In the genomic region with DNA sequence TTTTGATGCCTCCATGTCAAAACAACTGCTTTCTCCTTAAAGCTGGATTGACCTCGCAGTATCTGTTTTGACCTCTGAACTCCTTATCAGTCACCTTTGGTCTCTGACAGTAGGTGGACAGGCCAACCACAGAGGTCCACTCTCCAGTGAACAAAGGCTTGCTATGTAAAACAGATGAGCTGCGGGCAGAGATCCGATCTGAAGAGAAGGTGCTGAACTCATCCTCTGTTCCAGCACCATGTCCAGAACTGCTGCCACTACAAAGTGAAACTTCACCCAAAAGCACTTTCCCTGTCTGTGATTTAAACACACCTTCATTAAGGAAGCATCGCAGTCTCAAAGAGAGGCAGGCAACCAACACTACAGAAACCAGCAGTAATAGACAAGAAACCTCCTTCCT, we compare ENCODE assay signal across 12 cellular contexts.
DNase-seq lines count a peak whose midpoint lies in the region; ATAC-seq, FAIRE-seq and TF ChIP-seq lines count a peak whose summit lies in the region.
"Had no signal": no experiment of that assay in that cellular context is flagged by ENCODE, and none has a peak within 500 bp of the region (broad histone marks: within the 10 kb centered on the region; RNA-seq: fewer than 3 reads in every experiment).

No MANE protein-coding gene starts in this region.

- H2AFZ ChIP-seq in hepatocyte, result no peak overlapping the region
- no peak overlapping the region for H2AFZ ChIP-seq in GM23338

- H4K20me1 ChIP-seq in hepatocyte (ENCODE audit: insufficient read depth, poor library complexity, severe bottlenecking) (no peaks in the 10 kb centered on the region), GM23338 (replicated peaks; ENCODE audit: insufficient read depth) (no peaks in the 10 kb centered on the region; the same call in 1 of the 2 replicates)

- H3K27me3 ChIP-seq in CD8-positive, alpha-beta memory T cell (ENCODE audit: insufficient read depth, low read length, poor library complexity, severe bottlenecking), result no peaks in the 10 kb centered on the region
- H3K27me3 ChIP-seq in hepatocyte (no peaks in the 10 kb centered on the region), pancreas (no peaks in the 10 kb centered on the region), GM23338 (ENCODE audit: insufficient read depth) (no peaks in the 10 kb centered on the region)

- H3K9me2 ChIP-seq in hepatocyte (replicated peaks; ENCODE audit: insufficient read depth), result no peaks in the 10 kb centered on the region
- H3K9me2 ChIP-seq in GM23338 (ENCODE audit: insufficient read depth), result no peaks in the 10 kb centered on the region

- no peaks in the 10 kb centered on the region for H3K27me3 Mint-ChIP-seq in CD8-positive, alpha-beta memory T cell
- H3K27me3 Mint-ChIP-seq in WTC11 (ENCODE audit: low read depth) (no peaks in the 10 kb centered on the region), GM23338 (ENCODE audit: insufficient read depth, low read depth, poor library complexity) (no peaks in the 10 kb centered on the region)
- H3K27me3 Mint-ChIP-seq: stimulated activated naive CD8-positive, alpha-beta T cell treated with anti-CD3 and anti-CD28 coated beads, Interleukin-15, amount 100 ng/mL, for 72 hours had no signal

- 43% methylated on average over 4 of the region's 4 CpGs for WGBS in hepatocyte (ENCODE audit: low lambda C conversion rate, missing lambda C conversion rate)
- 67 to 71% methylated on average over 4 of the region's 4 CpGs for WGBS in pancreas, 2 donors

- H3K36me3 Mint-ChIP-seq in CD8-positive, alpha-beta memory T cell, result peaks cover 0 to 39% (median 0%) of the 10 kb centered on the region in 3 donors
- H3K36me3 Mint-ChIP-seq in WTC11 (no peaks in the 10 kb centered on the region), GM23338 (ENCODE audit: low read depth) (no peaks in the 10 kb centered on the region)

- peak overlapping the region; percentile 19 to 93 (median 76) for H3K27ac Mint-ChIP-seq in CD8-positive, alpha-beta memory T cell
- no peak overlapping the region for H3K27ac Mint-ChIP-seq in WTC11
- H3K27ac Mint-ChIP-seq in GM23338, result no peak overlapping the region

- peaks cover 19% of the 10 kb centered on the region for H3K4me1 ChIP-seq in CD8-positive, alpha-beta memory T cell (ENCODE audit: insufficient read depth, low read length)
- peaks cover 3% of the 10 kb centered on the region for H3K4me1 ChIP-seq in hepatocyte (ENCODE audit: insufficient read depth)
- peaks cover 5 to 11% (median 6%) of the 10 kb centered on the region in 3 donors for H3K4me1 ChIP-seq in pancreas
- no peaks in the 10 kb centered on the region for H3K4me1 ChIP-seq in GM23338 (ENCODE audit: insufficient read depth)

- no peak overlapping the region for H3K4me3 ChIP-seq in CD8-positive, alpha-beta memory T cell (ENCODE audit: low read length)
- H3K4me3 ChIP-seq in hepatocyte, result no peak overlapping the region
- H3K4me3 ChIP-seq in pancreas, result no peak overlapping the region
- no peak overlapping the region for H3K4me3 ChIP-seq in GM23338

- no peak for ATAC-seq in WTC11
- no peak for ATAC-seq in pancreas
- ATAC-seq in HG03039 (IDR thresholded peaks at IDR 0.05; ENCODE audit: unreplicated experiment), result no peak
- no peak for ATAC-seq in GM23338
- ATAC-seq: stimulated activated naive CD8-positive, alpha-beta T cell treated with anti-CD3 and anti-CD28 coated beads, Interleukin-15, amount 100 ng/mL, for 72 hours had no signal

- H3K27ac ChIP-seq in CD8-positive, alpha-beta memory T cell (ENCODE audit: low read depth, low read length), result no peak overlapping the region
- H3K27ac ChIP-seq in hepatocyte (no peak overlapping the region), pancreas (peak overlapping the region in 1 of 4 donors; percentile 1), GM23338 (ENCODE audit: low read depth) (no peak overlapping the region)

- no peak for DNase-seq in CD8-positive, alpha-beta memory T cell
- DNase-seq in WTC11 (ENCODE audit: low spot score), result no peak
- DNase-seq in hepatocyte (ENCODE audit: low spot score), result no peak
- DNase-seq in pons (ENCODE audit: low spot score), result peak; percentile 61
- DNase-seq in pancreas, result no peak
- DNase-seq in GM23338 (ENCODE audit: low spot score), result no peak
- DNase-seq: COR-L47; effector memory CD4-positive, alpha-beta T cell; NCI-H187; NCI-H69; stimulated activated naive CD8-positive, alpha-beta T cell treated with anti-CD3 and anti-CD28 coated beads, Interleukin-15, amount 100 ng/mL, for 72 hours had no signal

- intact Hi-C loops in pancreas (cut with DNase I), result no loop called here

- CTCF ChIA-PET in CD8-positive, alpha-beta memory T cell (lab: Charles Lee), result no interaction called here
- CTCF ChIA-PET in WTC11 (lab: Charles Lee), result interaction anchor here (1.7 kb wide), 1 partner anchor 101 kb away, joined by 4 read pairs; no protein-coding TSS in a partner anchor

- FAIRE-seq in pancreas (lab: Jason Lieb, UNC), result no peak

- H3K4me3 Mint-ChIP-seq in CD8-positive, alpha-beta memory T cell, result peak overlapping the region in 1 of 7 donors; percentile 30
- H3K4me3 Mint-ChIP-seq in WTC11 (no peak overlapping the region), GM23338 (no peak overlapping the region)
- H3K4me3 Mint-ChIP-seq: stimulated activated naive CD8-positive, alpha-beta T cell treated with anti-CD3 and anti-CD28 coated beads, Interleukin-15, amount 100 ng/mL, for 72 hours had no signal

- H3K4me1 Mint-ChIP-seq in CD8-positive, alpha-beta memory T cell, result peaks cover 44 to 65% (median 60%) of the 10 kb centered on the region in 3 donors
- H3K4me1 Mint-ChIP-seq in WTC11 (peaks cover 7% of the 10 kb centered on the region; the same call in 1 of the 2 replicates), GM23338 (peaks cover 11% of the 10 kb centered on the region; the same call in 2 of the 3 replicates)

- H3K4me2 ChIP-seq in hepatocyte, result peak overlapping the region; percentile 18
- H3K4me2 ChIP-seq in GM23338, result no peak overlapping the region

- POLR2A ChIA-PET in CD8-positive, alpha-beta memory T cell (lab: Charles Lee), result no interaction called here
- POLR2A ChIA-PET in WTC11 (lab: Charles Lee), result no interaction called here

- no peaks in the 10 kb centered on the region for H3K9me3 Mint-ChIP-seq in CD8-positive, alpha-beta memory T cell
- H3K9me3 Mint-ChIP-seq in WTC11 (no peaks in the 10 kb centered on the region), GM23338 (no peaks in the 10 kb centered on the region)
- H3K9me3 Mint-ChIP-seq: stimulated activated naive CD8-positive, alpha-beta T cell treated with anti-CD3 and anti-CD28 coated beads, Interleukin-15, amount 100 ng/mL, for 72 hours had no signal

- no peak for TF ChIP-seq CTCF in WTC11 (IDR thresholded peaks at IDR 0.05)
- TF ChIP-seq CTCF in hepatocyte (IDR thresholded peaks at IDR 0.05; ENCODE audit: poor library complexity), result no peak
- TF ChIP-seq CTCF in pancreas (IDR thresholded peaks at IDR 0.05), result no peak
- no peak for TF ChIP-seq CTCF in GM23338 (conservative IDR thresholded peaks at IDR 0.05; ENCODE audit: low read depth in 2 of 2)

- no peaks in the 10 kb centered on the region for H3K9me3 ChIP-seq in CD8-positive, alpha-beta memory T cell (ENCODE audit: low read length)
- no peaks in the 10 kb centered on the region for H3K9me3 ChIP-seq in hepatocyte (ENCODE audit: low read depth)
- H3K9me3 ChIP-seq in pancreas, result no peaks in the 10 kb centered on the region

- H3K79me2 ChIP-seq in hepatocyte, result no peaks in the 10 kb centered on the region
- H3K79me2 ChIP-seq in GM23338 (replicated peaks; ENCODE audit: insufficient read depth), result no peaks in the 10 kb centered on the region

- H3F3A ChIP-seq in GM23338 (replicated peaks; ENCODE audit: low read depth), result no peaks in the 10 kb centered on the region

- no peaks in the 10 kb centered on the region for H3K36me3 ChIP-seq in CD8-positive, alpha-beta memory T cell (ENCODE audit: insufficient read depth, low read length)
- H3K36me3 ChIP-seq in hepatocyte (replicated peaks; ENCODE audit: insufficient read depth, low read depth), result no peaks in the 10 kb centered on the region
- H3K36me3 ChIP-seq in pancreas, result no peaks in the 10 kb centered on the region
- no peaks in the 10 kb centered on the region for H3K36me3 ChIP-seq in GM23338 (ENCODE audit: insufficient read depth)

TF ChIP-seq in WTC11, 78 proteins besides CTCF, POLR2A, EP300 and RAD21:
- TF ChIP-seq GABPB1 (CRISPR knock-in tag; IDR thresholded peaks at IDR 0.05), result peak; percentile 24; the same call in 1 of the 2 replicates
- TF ChIP-seq JAZF1 (CRISPR knock-in tag; IDR thresholded peaks at IDR 0.05), result no peak

TF ChIP-seq in GM23338, 12 proteins besides CTCF, POLR2A, EP300 and RAD21 (continues in another document):
- TF ChIP-seq EZH2phosphoT487 (IDR thresholded peaks at IDR 0.05; ENCODE audit: unreplicated experiment), result no peak
- no peak for TF ChIP-seq STAT1 (IDR thresholded peaks at IDR 0.05; ENCODE audit: unreplicated experiment)
- TF ChIP-seq ZNF114 (CRISPR knock-in tag; IDR thresholded peaks at IDR 0.05), result no peak
- TF ChIP-seq JUNB (IDR thresholded peaks at IDR 0.05; ENCODE audit: unreplicated experiment), result no peak
- TF ChIP-seq, protein P1, sequence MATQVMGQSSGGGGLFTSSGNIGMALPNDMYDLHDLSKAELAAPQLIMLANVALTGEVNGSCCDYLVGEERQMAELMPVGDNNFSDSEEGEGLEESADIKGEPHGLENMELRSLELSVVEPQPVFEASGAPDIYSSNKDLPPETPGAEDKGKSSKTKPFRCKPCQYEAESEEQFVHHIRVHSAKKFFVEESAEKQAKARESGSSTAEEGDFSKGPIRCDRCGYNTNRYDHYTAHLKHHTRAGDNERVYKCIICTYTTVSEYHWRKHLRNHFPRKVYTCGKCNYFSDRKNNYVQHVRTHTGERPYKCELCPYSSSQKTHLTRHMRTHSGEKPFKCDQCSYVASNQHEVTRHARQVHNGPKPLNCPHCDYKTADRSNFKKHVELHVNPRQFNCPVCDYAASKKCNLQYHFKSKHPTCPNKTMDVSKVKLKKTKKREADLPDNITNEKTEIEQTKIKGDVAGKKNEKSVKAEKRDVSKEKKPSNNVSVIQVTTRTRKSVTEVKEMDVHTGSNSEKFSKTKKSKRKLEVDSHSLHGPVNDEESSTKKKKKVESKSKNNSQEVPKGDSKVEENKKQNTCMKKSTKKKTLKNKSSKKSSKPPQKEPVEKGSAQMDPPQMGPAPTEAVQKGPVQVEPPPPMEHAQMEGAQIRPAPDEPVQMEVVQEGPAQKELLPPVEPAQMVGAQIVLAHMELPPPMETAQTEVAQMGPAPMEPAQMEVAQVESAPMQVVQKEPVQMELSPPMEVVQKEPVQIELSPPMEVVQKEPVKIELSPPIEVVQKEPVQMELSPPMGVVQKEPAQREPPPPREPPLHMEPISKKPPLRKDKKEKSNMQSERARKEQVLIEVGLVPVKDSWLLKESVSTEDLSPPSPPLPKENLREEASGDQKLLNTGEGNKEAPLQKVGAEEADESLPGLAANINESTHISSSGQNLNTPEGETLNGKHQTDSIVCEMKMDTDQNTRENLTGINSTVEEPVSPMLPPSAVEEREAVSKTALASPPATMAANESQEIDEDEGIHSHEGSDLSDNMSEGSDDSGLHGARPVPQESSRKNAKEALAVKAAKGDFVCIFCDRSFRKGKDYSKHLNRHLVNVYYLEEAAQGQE (IDR thresholded peaks at IDR 0.05; ENCODE audit: unreplicated experiment), result no peak
- no peak for TF ChIP-seq NANOG (IDR thresholded peaks at IDR 0.05; ENCODE audit: borderline replicate concordance)
- no peak for TF ChIP-seq CREB1 (CRISPR knock-in tag; IDR thresholded peaks at IDR 0.05; ENCODE audit: low read depth)
- TF ChIP-seq EZH2 (IDR thresholded peaks at IDR 0.05; ENCODE audit: low read depth, unreplicated experiment), result no peak

Comparison
In these comparisons a context has a peak if more than half of its experiments do, and no peak if none do; other contexts are left out.
1. H3K27ac Mint-ChIP-seq: peak in CD8-positive, alpha-beta memory T cell (8 of 8); none in WTC11 (single experiment) and GM23338 (single experiment).